ENCODE assay signal across 21 cellular contexts in genomic region chr11:12436266-12436665, GRCh38. TPM values are rescaled to one million over a fixed set of nuclear protein-coding genes. Genes with fewer than 3 reads are reported as not detected.
"Had no signal": no experiment of that assay in that cellular context is flagged by ENCODE, and none has a peak within 500 bp of the region (broad histone marks: within the 10 kb centered on the region; RNA-seq: fewer than 3 reads in every experiment).

No MANE protein-coding gene starts in this region.

- ATAC-seq: activated CD4-positive, CD25-positive, alpha-beta regulatory T cell treated with anti-CD3 and anti-CD28 coated beads, Interleukin-2, amount 50 U/mL, for 24 hours; activated CD8-positive, alpha-beta T cell treated with anti-CD3 and anti-CD28 coated beads, Interleukin-2, amount 10 ng/mL, durations not matched to agents 7 days and 5 days; activated naive CD8-positive, alpha-beta T cell treated with anti-CD3 and anti-CD28 coated beads, Interleukin-2, amount 50 U/mL, for 24 hours; activated T-cell treated with anti-CD3 and anti-CD28 coated beads, Interleukin-2, amount 50 U/mL, for 4 hours; left lobe of liver; right lobe of liver; stimulated activated memory B cell treated with anti-CD40 and anti-IgM and Interleukin-4, amounts not matched to agents 10 μg/mL and 1 μg/mL and 100 μg/mL, for 72 hours had no signal

- H3K27me3 ChIP-seq: breast epithelium, right lobe of liver, thyroid gland had no signal

- H3K27ac ChIP-seq: right lobe of liver, thyroid gland had no signal

- H3K36me3 Mint-ChIP-seq: activated naive CD4-positive, alpha-beta T cell treated with anti-CD3 and anti-CD28 coated beads, Interleukin-2, amount 10 ng/mL, durations not matched to agents 7 days and 5 days; stimulated activated memory B cell treated with anti-CD40 and anti-IgM and Interleukin-4, amounts not matched to agents 10 μg/mL and 1 μg/mL and 100 μg/mL, for 72 hours had no signal

- H3K4me1 Mint-ChIP-seq: activated CD4-positive, alpha-beta T cell treated with anti-CD3 and anti-CD28 coated beads, Interleukin-2, amount 10 ng/mL, durations not matched to agents 7 days and 5 days; activated naive CD4-positive, alpha-beta T cell treated with anti-CD3 and anti-CD28 coated beads, Interleukin-2, amount 10 ng/mL, durations not matched to agents 7 days and 5 days; activated naive CD8-positive, alpha-beta T cell treated with anti-CD3 and anti-CD28 coated beads, Interleukin-2, amount 50 U/mL, for 24 hours had no signal

- DNase-seq: activated CD4-positive, alpha-beta T cell treated with anti-CD3 and anti-CD28 coated beads, Interleukin-2, amount 10 ng/mL, durations not matched to agents 7 days and 5 days; activated CD8-positive, alpha-beta T cell treated with anti-CD3 and anti-CD28 coated beads, Interleukin-2, amount 10 ng/mL, durations not matched to agents 7 days and 5 days; activated naive CD4-positive, alpha-beta T cell treated with anti-CD3 and anti-CD28 coated beads, Interleukin-2, amount 10 ng/mL, durations not matched to agents 7 days and 5 days; activated naive CD8-positive, alpha-beta T cell treated with anti-CD3 and anti-CD28 coated beads, Interleukin-2, amount 50 U/mL, for 24 hours; activated T-cell treated with anti-CD3 and anti-CD28 coated beads, Interleukin-2, amount 50 U/mL, for 4 hours; anterior cingulate cortex; dermis blood vessel endothelial cell; effector memory CD4-positive, alpha-beta T cell; hypothalamus; islet precursor cell; mammary epithelial cell; midbrain; right lobe of liver; stimulated activated CD4-positive, alpha-beta T cell treated with anti-CD3 and anti-CD28 coated beads, Interleukin-4, amount 100 ng/mL, for 24 hours; thyroid gland had no signal

- H3K4me3 Mint-ChIP-seq: activated CD4-positive, alpha-beta T cell treated with anti-CD3 and anti-CD28 coated beads, Interleukin-2, amount 10 ng/mL, durations not matched to agents 7 days and 5 days; activated CD8-positive, alpha-beta T cell treated with anti-CD3 and anti-CD28 coated beads, Interleukin-2, amount 10 ng/mL, durations not matched to agents 7 days and 5 days; activated naive CD4-positive, alpha-beta T cell treated with anti-CD3 and anti-CD28 coated beads, Interleukin-2, amount 10 ng/mL, durations not matched to agents 7 days and 5 days; activated naive CD8-positive, alpha-beta T cell treated with anti-CD3 and anti-CD28 coated beads, Interleukin-2, amount 50 U/mL, for 24 hours; activated T-cell treated with anti-CD3 and anti-CD28 coated beads, Interleukin-2, amount 50 U/mL, for 4 hours; neural crest cell; stimulated activated memory B cell treated with anti-CD40 and anti-IgM and Interleukin-4, amounts not matched to agents 10 μg/mL and 1 μg/mL and 100 μg/mL, for 72 hours had no signal

- H3K27me3 Mint-ChIP-seq: activated naive CD8-positive, alpha-beta T cell treated with anti-CD3 and anti-CD28 coated beads, Interleukin-2, amount 50 U/mL, for 24 hours; progenitor cell of endocrine pancreas; stimulated activated memory B cell treated with anti-CD40 and anti-IgM and Interleukin-4, amounts not matched to agents 10 μg/mL and 1 μg/mL and 100 μg/mL, for 72 hours had no signal

- H3K9me3 ChIP-seq: breast epithelium, right lobe of liver, thyroid gland had no signal

- H3K36me3 ChIP-seq: breast epithelium, right lobe of liver, thyroid gland had no signal

- H3K9me3 Mint-ChIP-seq: activated CD4-positive, alpha-beta T cell treated with anti-CD3 and anti-CD28 coated beads, Interleukin-2, amount 10 ng/mL, durations not matched to agents 7 days and 5 days; activated naive CD4-positive, alpha-beta T cell treated with anti-CD3 and anti-CD28 coated beads, Interleukin-2, amount 10 ng/mL, durations not matched to agents 7 days and 5 days; activated naive CD8-positive, alpha-beta T cell treated with anti-CD3 and anti-CD28 coated beads, Interleukin-2, amount 50 U/mL, for 24 hours; activated T-cell treated with anti-CD3 and anti-CD28 coated beads, Interleukin-2, amount 50 U/mL, for 4 hours had no signal

- H3K4me3 ChIP-seq: breast epithelium, right lobe of liver, thyroid gland had no signal

- H3K27ac Mint-ChIP-seq: activated CD4-positive, alpha-beta T cell treated with anti-CD3 and anti-CD28 coated beads, Interleukin-2, amount 10 ng/mL, durations not matched to agents 7 days and 5 days; activated CD8-positive, alpha-beta T cell treated with anti-CD3 and anti-CD28 coated beads, Interleukin-2, amount 10 ng/mL, durations not matched to agents 7 days and 5 days; activated naive CD4-positive, alpha-beta T cell treated with anti-CD3 and anti-CD28 coated beads, Interleukin-2, amount 10 ng/mL, durations not matched to agents 7 days and 5 days; activated naive CD8-positive, alpha-beta T cell treated with anti-CD3 and anti-CD28 coated beads, Interleukin-2, amount 50 U/mL, for 24 hours; progenitor cell of endocrine pancreas; stimulated activated memory B cell treated with anti-CD40 and anti-IgM and Interleukin-4, amounts not matched to agents 10 μg/mL and 1 μg/mL and 100 μg/mL, for 72 hours had no signal

RNA-seq across cellular contexts. Expression of gene PARVA, which starts 58.9 kb away (rescaled TPM):
- total RNA-seq: activated CD8-positive, alpha-beta T cell treated with anti-CD3 and anti-CD28 coated beads, Interleukin-2, amount 10 ng/mL, durations not matched to agents 7 days and 5 days had no signal
